12 cellular contexts compared by ENCODE assay signal in genomic region chr13:112692586-112692985, GRCh38. TPM values are rescaled to one million over a fixed set of nuclear protein-coding genes. Genes with fewer than 3 reads are reported as not detected.
DNase-seq lines count a peak whose midpoint lies in the region; ATAC-seq and TF ChIP-seq lines count a peak whose summit lies in the region.
"Had no signal": no experiment of that assay in that cellular context is flagged by ENCODE, and none has a peak within 500 bp of the region (broad histone marks: within the 10 kb centered on the region; RNA-seq: fewer than 3 reads in every experiment).

No MANE protein-coding gene starts in this region.

- peaks cover 35% of the 10 kb centered on the region for H3K79me2 ChIP-seq in smooth muscle cell (ENCODE audit: low read depth)

- H3K4me2 ChIP-seq in smooth muscle cell: peak overlapping the region; percentile 98

- H3K4me1 ChIP-seq in endodermal cell (ENCODE audit: control insufficient read depth, insufficient read depth, low read length): peaks cover 16% of the 10 kb centered on the region
- peaks cover 31% of the 10 kb centered on the region for H3K4me1 ChIP-seq in smooth muscle cell (ENCODE audit: low read depth)

- peaks cover 45% of the 10 kb centered on the region for H3K4me1 Mint-ChIP-seq in activated naive CD8-positive, alpha-beta T cell (ENCODE audit: low read depth)
- H3K4me1 Mint-ChIP-seq in activated naive CD8-positive, alpha-beta T cell treated with anti-CD3 and anti-CD28 coated beads, Interleukin-2, amount 50 U/mL, for 24 hours: peaks cover 41% of the 10 kb centered on the region
- peaks cover 52% of the 10 kb centered on the region for H3K4me1 Mint-ChIP-seq in endodermal cell

- TF ChIP-seq CTCF in NB4 (IDR thresholded peaks at IDR 0.05; ENCODE audit: low read depth, low read length) (no peak), endodermal cell (conservative IDR thresholded peaks at IDR 0.05) (no peak), smooth muscle cell (IDR thresholded peaks at IDR 0.05; ENCODE audit: borderline replicate concordance, insufficient read depth, poor library complexity, severe bottlenecking) (no peak), GM20000 (IDR thresholded peaks at IDR 0.05; ENCODE audit: extremely low read depth, missing control alignments) (no peak)

- H3K27me3 ChIP-seq in endodermal cell (ENCODE audit: control insufficient read depth, insufficient read depth, low read length, poor library complexity, severe bottlenecking) (no peaks in the 10 kb centered on the region), smooth muscle cell (ENCODE audit: low read depth) (no peaks in the 10 kb centered on the region)
- H3K27me3 ChIP-seq: ascending aorta had no signal

- no peaks in the 10 kb centered on the region for H3K27me3 Mint-ChIP-seq in activated naive CD8-positive, alpha-beta T cell
- H3K27me3 Mint-ChIP-seq in activated naive CD8-positive, alpha-beta T cell treated with anti-CD3 and anti-CD28 coated beads, Interleukin-2, amount 50 U/mL, for 24 hours: no peaks in the 10 kb centered on the region
- no peaks in the 10 kb centered on the region for H3K27me3 Mint-ChIP-seq in endodermal cell (ENCODE audit: insufficient read depth)

- H3K9me3 Mint-ChIP-seq in activated naive CD8-positive, alpha-beta T cell (ENCODE audit: low read depth): no peaks in the 10 kb centered on the region
- H3K9me3 Mint-ChIP-seq in activated naive CD8-positive, alpha-beta T cell treated with anti-CD3 and anti-CD28 coated beads, Interleukin-2, amount 50 U/mL, for 24 hours: no peaks in the 10 kb centered on the region
- H3K9me3 Mint-ChIP-seq in endodermal cell: no peaks in the 10 kb centered on the region

- H3K36me3 ChIP-seq in endodermal cell (ENCODE audit: control insufficient read depth, insufficient read depth, low read length) (peaks cover 11% of the 10 kb centered on the region), smooth muscle cell (ENCODE audit: low read depth) (no peaks in the 10 kb centered on the region)
- H3K36me3 ChIP-seq: ascending aorta had no signal

- ATAC-seq in activated naive CD8-positive, alpha-beta T cell treated with anti-CD3 and anti-CD28 coated beads, Interleukin-2, amount 50 U/mL, for 24 hours: no peak
- no peak for ATAC-seq in GM21737 (IDR thresholded peaks at IDR 0.05; ENCODE audit: unreplicated experiment)

- H3K4me3 Mint-ChIP-seq in activated naive CD8-positive, alpha-beta T cell: peak overlapping the region; percentile 89
- no peak overlapping the region for H3K4me3 Mint-ChIP-seq in activated naive CD8-positive, alpha-beta T cell treated with anti-CD3 and anti-CD28 coated beads, Interleukin-2, amount 50 U/mL, for 24 hours
- peak overlapping the region; percentile 86 for H3K4me3 Mint-ChIP-seq in endodermal cell

- TF ChIP-seq POLR2A in NB4 (IDR thresholded peaks at IDR 0.05; ENCODE audit: extremely low read depth, insufficient read length): no peak

- no peak for DNase-seq in activated naive CD8-positive, alpha-beta T cell treated with anti-CD3 and anti-CD28 coated beads, Interleukin-2, amount 50 U/mL, for 24 hours
- no peak for DNase-seq in NB4 (ENCODE audit: low read depth)
- DNase-seq in endodermal cell: no peak
- no peak for DNase-seq in smooth muscle cell (lab: John Stamatoyannopoulos, UW; ENCODE audit: unreplicated experiment)
- no peak for DNase-seq in AML-193 (lab: John Stamatoyannopoulos, UW)
- no peak for DNase-seq in GM20000 (ENCODE audit: low spot score)
- DNase-seq: NCI-H1694; stimulated activated CD4-positive, alpha-beta T cell treated with anti-CD3 and anti-CD28 coated beads, Interleukin-2, amount 100 ng/mL, for 24 hours had no signal

- no peak overlapping the region for H3K27ac ChIP-seq in endodermal cell (ENCODE audit: low read depth, low read length)
- H3K27ac ChIP-seq in smooth muscle cell (ENCODE audit: low read depth): no peak overlapping the region
- H3K27ac ChIP-seq: ascending aorta, RWPE1 had no signal

- H3F3A ChIP-seq in smooth muscle cell (ENCODE audit: low read depth): no peaks in the 10 kb centered on the region

- H3K9ac ChIP-seq in endodermal cell (ENCODE audit: extremely low read depth, low read length, poor library complexity, severe bottlenecking) (peak overlapping the region; percentile 80), smooth muscle cell (ENCODE audit: low read depth) (no peak overlapping the region)

- 94 to 100% methylated on average over 3 to 5 of the region's 5 CpGs for WGBS in endodermal cell (ENCODE audit: insufficient coverage in 1 of 2, insufficient read length in 1 of 2), 2 experiments
- WGBS in smooth muscle cell (ENCODE audit: low lambda C conversion rate): 93% methylated on average over 5 of the region's 5 CpGs

- H3K27ac Mint-ChIP-seq in activated naive CD8-positive, alpha-beta T cell: no peak overlapping the region
- no peak overlapping the region for H3K27ac Mint-ChIP-seq in activated naive CD8-positive, alpha-beta T cell treated with anti-CD3 and anti-CD28 coated beads, Interleukin-2, amount 50 U/mL, for 24 hours
- peak overlapping the region; percentile 87 for H3K27ac Mint-ChIP-seq in endodermal cell

- H4K20me1 ChIP-seq in smooth muscle cell (ENCODE audit: low read depth): peaks cover 36% of the 10 kb centered on the region

- H2AFZ ChIP-seq in smooth muscle cell (ENCODE audit: low read depth): no peak overlapping the region

- H3K4me3 ChIP-seq in NB4 (ENCODE audit: low read depth, low read length) (peak overlapping the region; percentile 92), endodermal cell (ENCODE audit: low read length) (peak overlapping the region; percentile 94), smooth muscle cell (peak overlapping the region; percentile 84)

- H3K9me3 ChIP-seq in endodermal cell (ENCODE audit: control insufficient read depth, low read length) (no peaks in the 10 kb centered on the region), smooth muscle cell (replicated peaks; ENCODE audit: low read depth) (no peaks in the 10 kb centered on the region)
- H3K9me3 ChIP-seq: ascending aorta had no signal

- no peaks in the 10 kb centered on the region for H3K36me3 Mint-ChIP-seq in activated naive CD8-positive, alpha-beta T cell
- H3K36me3 Mint-ChIP-seq in activated naive CD8-positive, alpha-beta T cell treated with anti-CD3 and anti-CD28 coated beads, Interleukin-2, amount 50 U/mL, for 24 hours (ENCODE audit: low read depth): no peaks in the 10 kb centered on the region
- H3K36me3 Mint-ChIP-seq in endodermal cell (ENCODE audit: low read depth): no peaks in the 10 kb centered on the region

RNA-seq across cellular contexts. Expression of gene ATP11A, which starts 2.7 kb away (rescaled TPM):
- total RNA-seq in endodermal cell: 100 to 1,000 TPM; 122 to 140 TPM
- 32.6 TPM for polyA plus RNA-seq in endodermal cell (2013, experiment 1 of 2)
- polyA plus RNA-seq in endodermal cell (2013, experiment 2 of 2): 30.0 TPM
- total RNA-seq in smooth muscle cell: 6.1 and 7.5 TPM in 2 replicates
- polyA plus RNA-seq in smooth muscle cell: 6.5 and 15.2 TPM in 2 replicates

Comparison
In these comparisons a context has a peak if more than half of its experiments do, and no peak if none do; other contexts are left out.
1. RNA of gene ATP11A, which starts 2.7 kb away (total RNA-seq): 122 to 140 TPM in endodermal cell; 6.1 to 7.5 TPM in smooth muscle cell; every median in the first group is over 10 times any median in the second.
2. Peak in every context shown above with its lines, with median percentiles within 50 percentile points of each other: H3K4me3 ChIP-seq.